Comparison of ENCODE assay signal across 1 cellular context in the genomic region with DNA sequence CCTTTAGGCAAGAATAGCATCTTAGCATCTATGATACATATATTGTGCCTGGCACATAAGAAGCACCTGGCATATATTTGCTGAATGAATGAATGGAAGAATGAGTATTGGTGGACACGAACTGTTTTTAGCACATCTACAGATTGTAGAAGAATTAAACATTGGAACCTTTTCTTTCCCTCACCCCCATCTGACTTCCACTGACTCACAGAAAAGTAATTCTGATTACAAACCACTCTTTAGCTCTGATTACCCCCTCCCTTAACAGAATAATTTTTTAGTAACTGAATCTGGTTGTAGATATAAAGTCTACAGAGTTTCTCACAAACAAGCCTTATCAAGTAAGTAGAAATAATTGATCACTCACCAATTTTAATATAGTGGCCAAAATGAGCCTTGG.
A peak's percentile ranks its signal among the peaks of the same experiment; 100 is the strongest.
TF ChIP-seq lines count a peak whose summit lies in the region.

No MANE protein-coding gene starts in this region.

TF ChIP-seq in IMR-90, 13 proteins besides CTCF, POLR2A, EP300 and RAD21:
- TF ChIP-seq RCOR1 (IDR thresholded peaks at IDR 0.05; ENCODE audit: insufficient replicate concordance, low read length) (no peak), FOS (IDR thresholded peaks at IDR 0.05; ENCODE audit: low read depth, low read length) (0 out of 2 replicates have a peak, but pooled peaks have one; percentile 12)
